1 cellular context compared by ENCODE assay signal in the genomic region with DNA sequence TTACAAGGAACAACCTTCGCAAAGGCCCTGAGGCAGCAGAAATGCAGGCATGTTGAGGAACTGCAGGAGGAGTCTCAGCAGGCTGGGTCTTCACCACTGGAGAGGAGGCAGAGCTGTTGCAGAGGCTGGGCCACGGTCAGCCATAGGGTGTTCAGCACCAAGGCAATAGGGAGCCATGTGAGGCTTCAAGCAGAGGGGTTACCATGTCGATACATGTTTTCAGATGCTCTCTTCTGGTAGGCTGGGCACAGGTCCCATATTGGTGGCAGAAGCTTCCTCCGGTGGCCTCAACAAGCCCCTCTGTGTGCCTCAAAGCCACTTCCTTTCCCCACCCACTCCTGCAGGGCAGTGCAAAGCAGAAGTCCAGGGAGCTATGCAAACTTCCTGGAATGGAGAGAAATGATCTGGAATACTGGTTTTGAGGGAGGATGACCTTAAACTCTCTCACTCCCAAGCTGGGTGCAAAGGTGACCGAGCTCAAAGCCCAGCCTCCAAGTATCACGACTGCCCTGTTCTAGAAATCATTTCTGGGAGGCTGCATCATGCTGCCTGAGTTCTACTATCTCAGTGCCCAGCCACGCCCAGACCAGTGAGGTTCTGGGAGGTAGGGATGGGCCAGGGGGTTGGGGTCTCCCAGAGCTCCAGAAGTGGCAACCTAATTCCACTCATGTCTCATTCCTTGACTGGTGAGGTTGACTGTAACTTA.
TF ChIP-seq lines count a peak whose summit lies in the region.

A gene with protein sequence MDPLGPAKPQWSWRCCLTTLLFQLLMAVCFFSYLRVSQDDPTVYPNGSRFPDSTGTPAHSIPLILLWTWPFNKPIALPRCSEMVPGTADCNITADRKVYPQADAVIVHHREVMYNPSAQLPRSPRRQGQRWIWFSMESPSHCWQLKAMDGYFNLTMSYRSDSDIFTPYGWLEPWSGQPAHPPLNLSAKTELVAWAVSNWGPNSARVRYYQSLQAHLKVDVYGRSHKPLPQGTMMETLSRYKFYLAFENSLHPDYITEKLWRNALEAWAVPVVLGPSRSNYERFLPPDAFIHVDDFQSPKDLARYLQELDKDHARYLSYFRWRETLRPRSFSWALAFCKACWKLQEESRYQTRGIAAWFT (minus strand): TSS at position 391 of the 706 bp plus-strand sequence. CDS start 7,135 bp downstream, outside the sequence.

TF ChIP-seq in HepG2, 621 proteins besides CTCF, POLR2A, EP300 and RAD21 (continued from another document and continues in another):
- TF ChIP-seq, protein P1, sequence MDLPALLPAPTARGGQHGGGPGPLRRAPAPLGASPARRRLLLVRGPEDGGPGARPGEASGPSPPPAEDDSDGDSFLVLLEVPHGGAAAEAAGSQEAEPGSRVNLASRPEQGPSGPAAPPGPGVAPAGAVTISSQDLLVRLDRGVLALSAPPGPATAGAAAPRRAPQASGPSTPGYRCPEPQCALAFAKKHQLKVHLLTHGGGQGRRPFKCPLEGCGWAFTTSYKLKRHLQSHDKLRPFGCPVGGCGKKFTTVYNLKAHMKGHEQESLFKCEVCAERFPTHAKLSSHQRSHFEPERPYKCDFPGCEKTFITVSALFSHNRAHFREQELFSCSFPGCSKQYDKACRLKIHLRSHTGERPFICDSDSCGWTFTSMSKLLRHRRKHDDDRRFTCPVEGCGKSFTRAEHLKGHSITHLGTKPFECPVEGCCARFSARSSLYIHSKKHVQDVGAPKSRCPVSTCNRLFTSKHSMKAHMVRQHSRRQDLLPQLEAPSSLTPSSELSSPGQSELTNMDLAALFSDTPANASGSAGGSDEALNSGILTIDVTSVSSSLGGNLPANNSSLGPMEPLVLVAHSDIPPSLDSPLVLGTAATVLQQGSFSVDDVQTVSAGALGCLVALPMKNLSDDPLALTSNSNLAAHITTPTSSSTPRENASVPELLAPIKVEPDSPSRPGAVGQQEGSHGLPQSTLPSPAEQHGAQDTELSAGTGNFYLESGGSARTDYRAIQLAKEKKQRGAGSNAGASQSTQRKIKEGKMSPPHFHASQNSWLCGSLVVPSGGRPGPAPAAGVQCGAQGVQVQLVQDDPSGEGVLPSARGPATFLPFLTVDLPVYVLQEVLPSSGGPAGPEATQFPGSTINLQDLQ (CRISPR knock-in tag; IDR thresholded peaks at IDR 0.05), result no peak
- no peak for TF ChIP-seq NONO (IDR thresholded peaks at IDR 0.05)
- no peak for TF ChIP-seq NONO (CRISPR knock-in tag; conservative IDR thresholded peaks at IDR 0.05)
- TF ChIP-seq, protein P2, sequence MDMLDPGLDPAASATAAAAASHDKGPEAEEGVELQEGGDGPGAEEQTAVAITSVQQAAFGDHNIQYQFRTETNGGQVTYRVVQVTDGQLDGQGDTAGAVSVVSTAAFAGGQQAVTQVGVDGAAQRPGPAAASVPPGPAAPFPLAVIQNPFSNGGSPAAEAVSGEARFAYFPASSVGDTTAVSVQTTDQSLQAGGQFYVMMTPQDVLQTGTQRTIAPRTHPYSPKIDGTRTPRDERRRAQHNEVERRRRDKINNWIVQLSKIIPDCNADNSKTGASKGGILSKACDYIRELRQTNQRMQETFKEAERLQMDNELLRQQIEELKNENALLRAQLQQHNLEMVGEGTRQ (IDR thresholded peaks at IDR 0.05; ENCODE audit: low read depth, low read length), result no peak
- TF ChIP-seq, protein P2 (CRISPR knock-in tag; IDR thresholded peaks at IDR 0.05; ENCODE audit: borderline replicate concordance), result no peak
- TF ChIP-seq KDM5B (CRISPR knock-in tag; IDR thresholded peaks at IDR 0.05; ENCODE audit: borderline replicate concordance), result no peak
- no peak for TF ChIP-seq ASH2L (IDR thresholded peaks at IDR 0.05; ENCODE audit: insufficient read length, low read depth, low read length)
- no peak for TF ChIP-seq SNRNP70 (IDR thresholded peaks at IDR 0.05; ENCODE audit: low read depth, low read length)
- peak; percentile 38; the same call in 1 of the 2 replicates for TF ChIP-seq ZSCAN22 (CRISPR knock-in tag; IDR thresholded peaks at IDR 0.05)
- TF ChIP-seq SIX4 (CRISPR knock-in tag; IDR thresholded peaks at IDR 0.05), result no peak
- TF ChIP-seq, protein P3, sequence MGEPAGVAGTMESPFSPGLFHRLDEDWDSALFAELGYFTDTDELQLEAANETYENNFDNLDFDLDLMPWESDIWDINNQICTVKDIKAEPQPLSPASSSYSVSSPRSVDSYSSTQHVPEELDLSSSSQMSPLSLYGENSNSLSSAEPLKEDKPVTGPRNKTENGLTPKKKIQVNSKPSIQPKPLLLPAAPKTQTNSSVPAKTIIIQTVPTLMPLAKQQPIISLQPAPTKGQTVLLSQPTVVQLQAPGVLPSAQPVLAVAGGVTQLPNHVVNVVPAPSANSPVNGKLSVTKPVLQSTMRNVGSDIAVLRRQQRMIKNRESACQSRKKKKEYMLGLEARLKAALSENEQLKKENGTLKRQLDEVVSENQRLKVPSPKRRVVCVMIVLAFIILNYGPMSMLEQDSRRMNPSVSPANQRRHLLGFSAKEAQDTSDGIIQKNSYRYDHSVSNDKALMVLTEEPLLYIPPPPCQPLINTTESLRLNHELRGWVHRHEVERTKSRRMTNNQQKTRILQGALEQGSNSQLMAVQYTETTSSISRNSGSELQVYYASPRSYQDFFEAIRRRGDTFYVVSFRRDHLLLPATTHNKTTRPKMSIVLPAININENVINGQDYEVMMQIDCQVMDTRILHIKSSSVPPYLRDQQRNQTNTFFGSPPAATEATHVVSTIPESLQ (CRISPR knock-in tag; conservative IDR thresholded peaks at IDR 0.05), result no peak
- no peak for TF ChIP-seq ZFP90 (CRISPR knock-in tag; IDR thresholded peaks at IDR 0.05; ENCODE audit: borderline replicate concordance)
- TF ChIP-seq, protein P4, sequence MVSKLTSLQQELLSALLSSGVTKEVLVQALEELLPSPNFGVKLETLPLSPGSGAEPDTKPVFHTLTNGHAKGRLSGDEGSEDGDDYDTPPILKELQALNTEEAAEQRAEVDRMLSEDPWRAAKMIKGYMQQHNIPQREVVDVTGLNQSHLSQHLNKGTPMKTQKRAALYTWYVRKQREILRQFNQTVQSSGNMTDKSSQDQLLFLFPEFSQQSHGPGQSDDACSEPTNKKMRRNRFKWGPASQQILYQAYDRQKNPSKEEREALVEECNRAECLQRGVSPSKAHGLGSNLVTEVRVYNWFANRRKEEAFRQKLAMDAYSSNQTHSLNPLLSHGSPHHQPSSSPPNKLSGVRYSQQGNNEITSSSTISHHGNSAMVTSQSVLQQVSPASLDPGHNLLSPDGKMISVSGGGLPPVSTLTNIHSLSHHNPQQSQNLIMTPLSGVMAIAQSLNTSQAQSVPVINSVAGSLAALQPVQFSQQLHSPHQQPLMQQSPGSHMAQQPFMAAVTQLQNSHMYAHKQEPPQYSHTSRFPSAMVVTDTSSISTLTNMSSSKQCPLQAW (CRISPR knock-in tag; IDR thresholded peaks at IDR 0.05), result peak; percentile 83
- peak; percentile 11; the same call in 1 of the 2 replicates for TF ChIP-seq CREM (IDR thresholded peaks at IDR 0.05)
- no peak for TF ChIP-seq CREM (CRISPR knock-in tag; IDR thresholded peaks at IDR 0.05)
- no peak; the same call in 1 of the 2 replicates for TF ChIP-seq ZFP1 (CRISPR knock-in tag; IDR thresholded peaks at IDR 0.05)
- TF ChIP-seq, protein P5, sequence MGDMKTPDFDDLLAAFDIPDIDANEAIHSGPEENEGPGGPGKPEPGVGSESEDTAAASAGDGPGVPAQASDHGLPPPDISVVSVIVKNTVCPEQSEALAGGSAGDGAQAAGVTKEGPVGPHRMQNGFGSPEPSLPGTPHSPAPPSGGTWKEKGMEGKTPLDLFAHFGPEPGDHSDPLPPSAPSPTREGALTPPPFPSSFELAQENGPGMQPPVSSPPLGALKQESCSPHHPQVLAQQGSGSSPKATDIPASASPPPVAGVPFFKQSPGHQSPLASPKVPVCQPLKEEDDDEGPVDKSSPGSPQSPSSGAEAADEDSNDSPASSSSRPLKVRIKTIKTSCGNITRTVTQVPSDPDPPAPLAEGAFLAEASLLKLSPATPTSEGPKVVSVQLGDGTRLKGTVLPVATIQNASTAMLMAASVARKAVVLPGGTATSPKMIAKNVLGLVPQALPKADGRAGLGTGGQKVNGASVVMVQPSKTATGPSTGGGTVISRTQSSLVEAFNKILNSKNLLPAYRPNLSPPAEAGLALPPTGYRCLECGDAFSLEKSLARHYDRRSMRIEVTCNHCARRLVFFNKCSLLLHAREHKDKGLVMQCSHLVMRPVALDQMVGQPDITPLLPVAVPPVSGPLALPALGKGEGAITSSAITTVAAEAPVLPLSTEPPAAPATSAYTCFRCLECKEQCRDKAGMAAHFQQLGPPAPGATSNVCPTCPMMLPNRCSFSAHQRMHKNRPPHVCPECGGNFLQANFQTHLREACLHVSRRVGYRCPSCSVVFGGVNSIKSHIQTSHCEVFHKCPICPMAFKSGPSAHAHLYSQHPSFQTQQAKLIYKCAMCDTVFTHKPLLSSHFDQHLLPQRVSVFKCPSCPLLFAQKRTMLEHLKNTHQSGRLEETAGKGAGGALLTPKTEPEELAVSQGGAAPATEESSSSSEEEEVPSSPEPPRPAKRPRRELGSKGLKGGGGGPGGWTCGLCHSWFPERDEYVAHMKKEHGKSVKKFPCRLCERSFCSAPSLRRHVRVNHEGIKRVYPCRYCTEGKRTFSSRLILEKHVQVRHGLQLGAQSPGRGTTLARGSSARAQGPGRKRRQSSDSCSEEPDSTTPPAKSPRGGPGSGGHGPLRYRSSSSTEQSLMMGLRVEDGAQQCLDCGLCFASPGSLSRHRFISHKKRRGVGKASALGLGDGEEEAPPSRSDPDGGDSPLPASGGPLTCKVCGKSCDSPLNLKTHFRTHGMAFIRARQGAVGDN (CRISPR knock-in tag; IDR thresholded peaks at IDR 0.05), result peak; percentile 33; the same call in 1 of the 2 replicates
- TF ChIP-seq TEAD3 (CRISPR knock-in tag; optimal IDR thresholded peaks at IDR 0.05; ENCODE audit: borderline replicate concordance), result peak; percentile 74
- TF ChIP-seq, protein P6, sequence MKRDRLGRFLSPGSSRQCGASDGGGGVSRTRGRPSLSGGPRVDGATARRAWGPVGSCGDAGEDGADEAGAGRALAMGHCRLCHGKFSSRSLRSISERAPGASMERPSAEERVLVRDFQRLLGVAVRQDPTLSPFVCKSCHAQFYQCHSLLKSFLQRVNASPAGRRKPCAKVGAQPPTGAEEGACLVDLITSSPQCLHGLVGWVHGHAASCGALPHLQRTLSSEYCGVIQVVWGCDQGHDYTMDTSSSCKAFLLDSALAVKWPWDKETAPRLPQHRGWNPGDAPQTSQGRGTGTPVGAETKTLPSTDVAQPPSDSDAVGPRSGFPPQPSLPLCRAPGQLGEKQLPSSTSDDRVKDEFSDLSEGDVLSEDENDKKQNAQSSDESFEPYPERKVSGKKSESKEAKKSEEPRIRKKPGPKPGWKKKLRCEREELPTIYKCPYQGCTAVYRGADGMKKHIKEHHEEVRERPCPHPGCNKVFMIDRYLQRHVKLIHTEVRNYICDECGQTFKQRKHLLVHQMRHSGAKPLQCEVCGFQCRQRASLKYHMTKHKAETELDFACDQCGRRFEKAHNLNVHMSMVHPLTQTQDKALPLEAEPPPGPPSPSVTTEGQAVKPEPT (CRISPR knock-in tag; IDR thresholded peaks at IDR 0.05; ENCODE audit: low read depth), result peak; percentile 46; the same call in 1 of the 2 replicates
- TF ChIP-seq, protein P7, sequence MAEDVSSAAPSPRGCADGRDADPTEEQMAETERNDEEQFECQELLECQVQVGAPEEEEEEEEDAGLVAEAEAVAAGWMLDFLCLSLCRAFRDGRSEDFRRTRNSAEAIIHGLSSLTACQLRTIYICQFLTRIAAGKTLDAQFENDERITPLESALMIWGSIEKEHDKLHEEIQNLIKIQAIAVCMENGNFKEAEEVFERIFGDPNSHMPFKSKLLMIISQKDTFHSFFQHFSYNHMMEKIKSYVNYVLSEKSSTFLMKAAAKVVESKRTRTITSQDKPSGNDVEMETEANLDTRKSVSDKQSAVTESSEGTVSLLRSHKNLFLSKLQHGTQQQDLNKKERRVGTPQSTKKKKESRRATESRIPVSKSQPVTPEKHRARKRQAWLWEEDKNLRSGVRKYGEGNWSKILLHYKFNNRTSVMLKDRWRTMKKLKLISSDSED (CRISPR knock-in tag; IDR thresholded peaks at IDR 0.05), result no peak
- 0 out of 2 replicates have a peak, but pooled peaks have one; percentile 26 for TF ChIP-seq ZFP82 (CRISPR knock-in tag; IDR thresholded peaks at IDR 0.05; ENCODE audit: borderline replicate concordance)
- TF ChIP-seq ZNF543 (CRISPR knock-in tag; IDR thresholded peaks at IDR 0.05), result 0 out of 2 replicates have a peak, but pooled peaks have one; percentile 25
